In genomic region chr17:43846963-43847369, GRCh38 we compare ENCODE assay signal across 1 cellular context.
TF ChIP-seq lines count a peak whose summit lies in the region.

A gene with protein sequence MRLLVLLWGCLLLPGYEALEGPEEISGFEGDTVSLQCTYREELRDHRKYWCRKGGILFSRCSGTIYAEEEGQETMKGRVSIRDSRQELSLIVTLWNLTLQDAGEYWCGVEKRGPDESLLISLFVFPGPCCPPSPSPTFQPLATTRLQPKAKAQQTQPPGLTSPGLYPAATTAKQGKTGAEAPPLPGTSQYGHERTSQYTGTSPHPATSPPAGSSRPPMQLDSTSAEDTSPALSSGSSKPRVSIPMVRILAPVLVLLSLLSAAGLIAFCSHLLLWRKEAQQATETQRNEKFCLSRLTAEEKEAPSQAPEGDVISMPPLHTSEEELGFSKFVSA (plus strand): TSS chr17:43847176. CDS start chr17:43847217, 41 bp downstream.

TF ChIP-seq in GM23338, 12 proteins besides CTCF, POLR2A, EP300 and RAD21 (continued from another document):
- TF ChIP-seq, protein P1, sequence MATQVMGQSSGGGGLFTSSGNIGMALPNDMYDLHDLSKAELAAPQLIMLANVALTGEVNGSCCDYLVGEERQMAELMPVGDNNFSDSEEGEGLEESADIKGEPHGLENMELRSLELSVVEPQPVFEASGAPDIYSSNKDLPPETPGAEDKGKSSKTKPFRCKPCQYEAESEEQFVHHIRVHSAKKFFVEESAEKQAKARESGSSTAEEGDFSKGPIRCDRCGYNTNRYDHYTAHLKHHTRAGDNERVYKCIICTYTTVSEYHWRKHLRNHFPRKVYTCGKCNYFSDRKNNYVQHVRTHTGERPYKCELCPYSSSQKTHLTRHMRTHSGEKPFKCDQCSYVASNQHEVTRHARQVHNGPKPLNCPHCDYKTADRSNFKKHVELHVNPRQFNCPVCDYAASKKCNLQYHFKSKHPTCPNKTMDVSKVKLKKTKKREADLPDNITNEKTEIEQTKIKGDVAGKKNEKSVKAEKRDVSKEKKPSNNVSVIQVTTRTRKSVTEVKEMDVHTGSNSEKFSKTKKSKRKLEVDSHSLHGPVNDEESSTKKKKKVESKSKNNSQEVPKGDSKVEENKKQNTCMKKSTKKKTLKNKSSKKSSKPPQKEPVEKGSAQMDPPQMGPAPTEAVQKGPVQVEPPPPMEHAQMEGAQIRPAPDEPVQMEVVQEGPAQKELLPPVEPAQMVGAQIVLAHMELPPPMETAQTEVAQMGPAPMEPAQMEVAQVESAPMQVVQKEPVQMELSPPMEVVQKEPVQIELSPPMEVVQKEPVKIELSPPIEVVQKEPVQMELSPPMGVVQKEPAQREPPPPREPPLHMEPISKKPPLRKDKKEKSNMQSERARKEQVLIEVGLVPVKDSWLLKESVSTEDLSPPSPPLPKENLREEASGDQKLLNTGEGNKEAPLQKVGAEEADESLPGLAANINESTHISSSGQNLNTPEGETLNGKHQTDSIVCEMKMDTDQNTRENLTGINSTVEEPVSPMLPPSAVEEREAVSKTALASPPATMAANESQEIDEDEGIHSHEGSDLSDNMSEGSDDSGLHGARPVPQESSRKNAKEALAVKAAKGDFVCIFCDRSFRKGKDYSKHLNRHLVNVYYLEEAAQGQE (IDR thresholded peaks at IDR 0.05; ENCODE audit: unreplicated experiment), result no peak
- TF ChIP-seq POLR2AphosphoS5 (IDR thresholded peaks at IDR 0.05; ENCODE audit: low read depth) (no peak), CREB1 (CRISPR knock-in tag; IDR thresholded peaks at IDR 0.05; ENCODE audit: low read depth) (no peak), ZNF462 (CRISPR knock-in tag; IDR thresholded peaks at IDR 0.05) (no peak)
